ENCODE assay signal across 13 cellular contexts in the genomic region with DNA sequence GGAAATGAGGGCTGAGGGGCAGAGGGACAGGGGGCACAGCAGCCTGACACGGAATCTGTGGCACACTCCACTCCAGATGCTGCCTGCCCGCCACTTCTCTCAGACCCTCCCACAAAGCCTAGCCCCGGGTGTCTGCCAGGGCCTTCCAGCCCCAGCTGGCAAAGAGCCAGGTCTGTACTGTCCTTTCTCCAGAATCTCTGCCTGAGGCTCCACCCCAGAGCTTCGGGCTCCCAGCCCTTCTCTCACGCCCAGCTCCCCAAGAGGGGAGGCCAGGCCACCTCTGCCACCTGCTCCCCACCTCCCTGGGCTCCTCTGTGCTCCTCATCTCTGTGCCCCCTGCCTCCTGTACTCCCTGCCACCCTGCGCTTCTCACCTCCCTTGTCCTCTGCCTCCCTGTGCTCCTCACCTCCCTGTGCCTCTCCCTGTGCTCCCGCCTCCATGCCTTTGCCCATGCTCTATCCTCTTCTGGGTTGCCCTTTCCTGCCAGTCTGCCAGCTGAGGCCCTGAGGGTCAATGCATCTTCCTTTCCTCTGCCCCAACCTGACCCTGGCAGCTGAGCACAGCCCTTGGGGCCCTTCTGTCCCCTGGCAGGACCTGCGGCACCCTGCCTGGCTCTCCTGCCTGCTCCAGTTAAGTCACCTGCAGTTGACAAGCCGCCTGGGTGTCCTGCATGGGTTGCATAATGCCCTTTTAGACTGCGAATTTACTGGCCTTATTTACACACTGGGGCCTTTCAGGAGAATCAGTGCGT. TPM values are rescaled to one million over a fixed set of nuclear protein-coding genes. Genes with fewer than 3 reads are reported as not detected.
A peak's percentile ranks its signal among the peaks of the same experiment; 100 is the strongest.
DNase-seq lines count a peak whose midpoint lies in the region; TF ChIP-seq lines count a peak whose summit lies in the region.
"Had no signal": no experiment of that assay in that cellular context is flagged by ENCODE, and none has a peak within 500 bp of the region (broad histone marks: within the 10 kb centered on the region; RNA-seq: fewer than 3 reads in every experiment).

No MANE protein-coding gene starts in this region.

- H3K4me3 ChIP-seq in choroid plexus epithelial cell (ENCODE audit: low read depth, low read length) (no peak overlapping the region), muscle layer of colon (ENCODE audit: low read depth in 1 of 2, low read length in 2 of 2) (no peak overlapping the region)
- H3K4me3 ChIP-seq: GM12878 had no signal

- no TSS peak for BruUV-seq in Calu3 (replicated peaks; lab: Mats Ljungman, UMichigan)

- H3K36me3 Mint-ChIP-seq in Calu3 (ENCODE audit: insufficient read depth, unreplicated experiment) = peaks cover 4% of the 10 kb centered on the region

- no peaks in the 10 kb centered on the region for H3K36me3 ChIP-seq in muscle layer of colon (ENCODE audit: insufficient read depth, low read length)

- H3K27me3 Mint-ChIP-seq in Calu3 (ENCODE audit: unreplicated experiment) = no peaks in the 10 kb centered on the region
- H3K27me3 Mint-ChIP-seq: CD4-positive, alpha-beta T cell had no signal

- no peak overlapping the region for H3K4me3 Mint-ChIP-seq in Calu3 (ENCODE audit: low read depth, unreplicated experiment)
- H3K4me3 Mint-ChIP-seq: CD4-positive, alpha-beta T cell had no signal

- H3K27me3 ChIP-seq in muscle layer of colon (ENCODE audit: control insufficient read depth in 1 of 2, insufficient read depth in 2 of 2, low read length in 2 of 2) = no peaks in the 10 kb centered on the region

- H3K9ac ChIP-seq in muscle layer of colon (ENCODE audit: low read length) = no peak overlapping the region

- H3K27ac ChIP-seq in muscle layer of colon (ENCODE audit: low read depth, low read length) = peak overlapping the region; percentile 14

- H3K4me1 Mint-ChIP-seq in Calu3 (ENCODE audit: low read depth, unreplicated experiment) = peaks cover 29% of the 10 kb centered on the region

- intact Hi-C loops in Calu3 (cut with micrococcal nuclease; ENCODE audit: unreplicated experiment) = no loop called here

- DNase-seq in Calu3 = peak; percentile 33
- peak; percentile 21 for DNase-seq in NCI-H1105 treated with DMSO at 0.1 percent for 48 hours (lab: John Stamatoyannopoulos, UW)
- peak; percentile 22 for DNase-seq in choroid plexus epithelial cell (ENCODE audit: low read depth)
- no peak for DNase-seq in putamen (ENCODE audit: low spot score)
- DNase-seq in cortex of kidney (lab: John Stamatoyannopoulos, UW) = no peak
- no peak for DNase-seq in NOMO-1 treated with dmso at 0.1 percent for 144 hours (lab: John Stamatoyannopoulos, UW; ENCODE audit: unreplicated experiment)
- DNase-seq in NCI-H187 (lab: John Stamatoyannopoulos, UW) = no peak
- DNase-seq: activated naive CD4-positive, alpha-beta T cell; CD4-positive, alpha-beta T cell; dermis blood vessel endothelial cell; stimulated activated CD4-positive, alpha-beta T cell treated with anti-CD3 and anti-CD28 coated beads, Interleukin-12 subunit alpha, Interleukin-12 subunit beta, amount 100 ng/mL, for 4 hours had no signal

- TF ChIP-seq CTCF in Calu3 (IDR thresholded peaks at IDR 0.05; ENCODE audit: unreplicated experiment) (no peak), choroid plexus epithelial cell (conservative IDR thresholded peaks at IDR 0.05; ENCODE audit: low read depth, low read length) (no peak)

- no peaks in the 10 kb centered on the region for H3K4me1 ChIP-seq in muscle layer of colon (ENCODE audit: insufficient read depth, low read length)

- H3K9me3 ChIP-seq in muscle layer of colon (ENCODE audit: low read length) = no peaks in the 10 kb centered on the region

- H3K9me3 Mint-ChIP-seq in Calu3 (ENCODE audit: low read depth, unreplicated experiment) = no peaks in the 10 kb centered on the region
- H3K9me3 Mint-ChIP-seq: CD4-positive, alpha-beta T cell had no signal

- CTCF ChIA-PET in Calu3 (lab: Charles Lee) = interaction anchor here (0.5 kb wide), 1 partner anchor 240 kb away, joined by 3 read pairs; no protein-coding TSS in a partner anchor

- no peak overlapping the region for H3K27ac Mint-ChIP-seq in Calu3 (ENCODE audit: unreplicated experiment)
- H3K27ac Mint-ChIP-seq: CD4-positive, alpha-beta T cell had no signal

RNA-seq across cellular contexts. Expression of a gene that starts 36.4 kb away (rescaled TPM):
- not detected in 2 replicates for total RNA-seq in Calu3 (2022)
- total RNA-seq: CD4-positive, alpha-beta T cell; dermis blood vessel endothelial cell; GM12878 had no signal

Comparison
In these comparisons a context has a peak if more than half of its experiments do, and no peak if none do; other contexts are left out.
1. DNase-seq: peak in Calu3 (single experiment), NCI-H1105 treated with DMSO at 0.1 percent for 48 hours (single experiment) and choroid plexus epithelial cell (single experiment); none in putamen (single experiment), cortex of kidney (single experiment), NOMO-1 treated with dmso at 0.1 percent for 144 hours (single experiment) and NCI-H187 (0 of 2).